Comparison of ENCODE assay signal across 16 cellular contexts in genomic region chr1:60228253-60228594, GRCh38.
DNase-seq lines count a peak whose midpoint lies in the region; ATAC-seq and TF ChIP-seq lines count a peak whose summit lies in the region.
"Had no signal": no experiment of that assay in that cellular context is flagged by ENCODE, and none has a peak within 500 bp of the region (broad histone marks: within the 10 kb centered on the region; RNA-seq: fewer than 3 reads in every experiment).

No MANE protein-coding gene starts in this region.

- POLR2A ChIA-PET in WTC11 (lab: Charles Lee), result no interaction called here

- no peak for DNase-seq in activated T-cell treated with anti-CD3 and anti-CD28 coated beads, Interleukin-2, amount 50 U/mL, for 24 hours
- DNase-seq in activated T-cell treated with anti-CD3 and anti-CD28 coated beads, Interleukin-2, amount 50 U/mL, for 72 hours, result no peak
- DNase-seq in LHCN-M2 (ENCODE audit: low read depth) (peak; percentile 39), fibroblast of gingiva (ENCODE audit: low read depth) (peak; percentile 1), SW 1271 (lab: John Stamatoyannopoulos, UW) (no peak), WTC11 (ENCODE audit: low spot score) (no peak), SKM-1 treated with dmso at 0.1 percent for 144 hours (lab: John Stamatoyannopoulos, UW; ENCODE audit: unreplicated experiment) (no peak)
- DNase-seq in stimulated activated naive CD8-positive, alpha-beta T cell treated with anti-CD3 and anti-CD28 coated beads, Interleukin-15, Interleukin-2, amounts not matched to agents 100 U/mL and 50 U/mL, for 24 hours, result no peak
- DNase-seq: COR-L47, DMS53, MV-4-11, NCI-H1417, NCI-H1930 had no signal

- no peak for TF ChIP-seq CTCF in WTC11 (IDR thresholded peaks at IDR 0.05)

- H3K36me3 Mint-ChIP-seq in activated T-cell treated with anti-CD3 and anti-CD28 coated beads, Interleukin-2, amount 50 U/mL, for 24 hours (ENCODE audit: low read depth), result no peaks in the 10 kb centered on the region
- no peaks in the 10 kb centered on the region for H3K36me3 Mint-ChIP-seq in activated T-cell treated with anti-CD3 and anti-CD28 coated beads, Interleukin-2, amount 50 U/mL, for 72 hours (ENCODE audit: insufficient read depth in 2 of 2)
- H3K36me3 Mint-ChIP-seq in WTC11, result no peaks in the 10 kb centered on the region

- CTCF ChIA-PET in WTC11 (lab: Charles Lee), result no interaction called here

- ATAC-seq in activated T-cell treated with anti-CD3 and anti-CD28 coated beads, Interleukin-2, amount 50 U/mL, for 72 hours (replicated peaks in 1 of 2), result no peak
- ATAC-seq in WTC11, result no peak
- ATAC-seq in stimulated activated naive CD8-positive, alpha-beta T cell treated with anti-CD3 and anti-CD28 coated beads, Interleukin-15, Interleukin-2, amounts not matched to agents 100 U/mL and 50 U/mL, for 24 hours, result no peak
- ATAC-seq: K562, Panc1, Right ventricle myocardium inferior had no signal

- H3K4me3 Mint-ChIP-seq in activated T-cell treated with anti-CD3 and anti-CD28 coated beads, Interleukin-2, amount 50 U/mL, for 24 hours, result no peak overlapping the region
- no peak overlapping the region for H3K4me3 Mint-ChIP-seq in activated T-cell treated with anti-CD3 and anti-CD28 coated beads, Interleukin-2, amount 50 U/mL, for 72 hours
- no peak overlapping the region for H3K4me3 Mint-ChIP-seq in WTC11

- H3K27ac Mint-ChIP-seq in activated T-cell treated with anti-CD3 and anti-CD28 coated beads, Interleukin-2, amount 50 U/mL, for 24 hours, result peak overlapping the region; percentile 65
- H3K27ac Mint-ChIP-seq in activated T-cell treated with anti-CD3 and anti-CD28 coated beads, Interleukin-2, amount 50 U/mL, for 72 hours, result no peak overlapping the region
- no peak overlapping the region for H3K27ac Mint-ChIP-seq in WTC11

- H3K27me3 Mint-ChIP-seq in activated T-cell treated with anti-CD3 and anti-CD28 coated beads, Interleukin-2, amount 50 U/mL, for 24 hours, result peaks cover 9% of the 10 kb centered on the region
- H3K27me3 Mint-ChIP-seq in activated T-cell treated with anti-CD3 and anti-CD28 coated beads, Interleukin-2, amount 50 U/mL, for 72 hours (ENCODE audit: low read depth), result peaks cover 21% of the 10 kb centered on the region
- 0 out of 2 replicates have a peak, but pooled peaks cover 3% of the 10 kb centered on the region for H3K27me3 Mint-ChIP-seq in WTC11 (ENCODE audit: low read depth)

- H3K4me1 Mint-ChIP-seq in activated T-cell treated with anti-CD3 and anti-CD28 coated beads, Interleukin-2, amount 50 U/mL, for 24 hours (ENCODE audit: low read depth), result peaks cover 14% of the 10 kb centered on the region
- H3K4me1 Mint-ChIP-seq in activated T-cell treated with anti-CD3 and anti-CD28 coated beads, Interleukin-2, amount 50 U/mL, for 72 hours (ENCODE audit: low read depth), result peaks cover 16% of the 10 kb centered on the region
- H3K4me1 Mint-ChIP-seq in WTC11, result 0 out of 2 replicates have a peak, but pooled peaks cover 4% of the 10 kb centered on the region

- H3K9me3 Mint-ChIP-seq in activated T-cell treated with anti-CD3 and anti-CD28 coated beads, Interleukin-2, amount 50 U/mL, for 24 hours, result no peaks in the 10 kb centered on the region
- H3K9me3 Mint-ChIP-seq in activated T-cell treated with anti-CD3 and anti-CD28 coated beads, Interleukin-2, amount 50 U/mL, for 72 hours, result peaks cover 0 to 2% of the 10 kb centered on the region in 2 donors
- H3K9me3 Mint-ChIP-seq in WTC11, result peaks cover 13% of the 10 kb centered on the region; the same call in 1 of the 2 replicates

TF ChIP-seq in WTC11, 78 proteins besides CTCF, POLR2A, EP300 and RAD21:
- TF ChIP-seq SMAD4 (CRISPR knock-in tag; IDR thresholded peaks at IDR 0.05) (no peak), GTF2I (CRISPR knock-in tag; conservative IDR thresholded peaks at IDR 0.05) (no peak), KAT7 (CRISPR knock-in tag; IDR thresholded peaks at IDR 0.05; ENCODE audit: borderline replicate concordance) (no peak), GABPB1 (CRISPR knock-in tag; IDR thresholded peaks at IDR 0.05) (no peak), ZNF138 (CRISPR knock-in tag; conservative IDR thresholded peaks at IDR 0.05) (no peak), MLX (CRISPR knock-in tag; IDR thresholded peaks at IDR 0.05) (no peak), ATF3 (CRISPR knock-in tag; conservative IDR thresholded peaks at IDR 0.05) (no peak), ZNF416 (CRISPR knock-in tag; IDR thresholded peaks at IDR 0.05) (no peak), ZBTB21 (CRISPR knock-in tag; IDR thresholded peaks at IDR 0.05; ENCODE audit: borderline replicate concordance) (no peak), PREB (CRISPR knock-in tag; IDR thresholded peaks at IDR 0.05; ENCODE audit: borderline replicate concordance) (no peak), MXD4 (CRISPR knock-in tag; IDR thresholded peaks at IDR 0.05; ENCODE audit: borderline replicate concordance) (no peak), SOX15 (CRISPR knock-in tag; IDR thresholded peaks at IDR 0.05) (no peak), ZSCAN18 (CRISPR knock-in tag; IDR thresholded peaks at IDR 0.05) (no peak), ZNF425 (CRISPR knock-in tag; conservative IDR thresholded peaks at IDR 0.05) (no peak), NR2C2 (CRISPR knock-in tag; IDR thresholded peaks at IDR 0.05) (no peak), JUN (CRISPR knock-in tag; IDR thresholded peaks at IDR 0.05) (no peak), TP53 (CRISPR knock-in tag; IDR thresholded peaks at IDR 0.05) (no peak), NFATC4 (CRISPR knock-in tag; IDR thresholded peaks at IDR 0.05) (no peak)

Comparison
In these comparisons a context has a peak if more than half of its experiments do, and no peak if none do; other contexts are left out.
1. DNase-seq: peak in LHCN-M2 (single experiment) and fibroblast of gingiva (single experiment); none in activated T-cell treated with anti-CD3 and anti-CD28 coated beads, Interleukin-2, amount 50 U/mL, for 24 hours (single experiment), activated T-cell treated with anti-CD3 and anti-CD28 coated beads, Interleukin-2, amount 50 U/mL, for 72 hours (0 of 2), SW 1271 (0 of 2), WTC11 (single experiment), SKM-1 treated with dmso at 0.1 percent for 144 hours (single experiment) and stimulated activated naive CD8-positive, alpha-beta T cell treated with anti-CD3 and anti-CD28 coated beads, Interleukin-15, Interleukin-2, amounts not matched to agents 100 U/mL and 50 U/mL, for 24 hours (single experiment).